22 cellular contexts compared by ENCODE assay signal in genomic region chr6:110042670-110043296, GRCh38.
"Had no signal": no experiment of that assay in that cellular context is flagged by ENCODE, and none has a peak within 500 bp of the region (broad histone marks: within the 10 kb centered on the region; RNA-seq: fewer than 3 reads in every experiment).

No MANE protein-coding gene starts in this region.

- H3K27me3 Mint-ChIP-seq: activated CD4-positive, alpha-beta T cell treated with anti-CD3 and anti-CD28 coated beads, Interleukin-2, amount 10 ng/mL, durations not matched to agents 7 days and 5 days; activated T-cell treated with anti-CD3 and anti-CD28 coated beads, Interleukin-2, amount 50 U/mL, for 24 hours; stimulated activated naive CD8-positive, alpha-beta T cell treated with anti-CD3 and anti-CD28 coated beads, Interleukin-15, Interleukin-2, amounts not matched to agents 100 ng/mL and 50 ng/mL, for 24 hours had no signal

- H3K4me1 ChIP-seq: psoas muscle had no signal

- DNase-seq: activated CD4-positive, alpha-beta T cell treated with anti-CD3 and anti-CD28 coated beads, Interleukin-2, amount 10 ng/mL, durations not matched to agents 7 days and 5 days; activated CD4-positive, CD25-positive, alpha-beta regulatory T cell; activated CD8-positive, alpha-beta T cell treated with anti-CD3 and anti-CD28 coated beads, Interleukin-2, amount 10 ng/mL, durations not matched to agents 7 days and 5 days; activated naive CD4-positive, alpha-beta T cell treated with anti-CD3 and anti-CD28 coated beads for 36 hours; activated T-cell treated with anti-CD3 and anti-CD28 coated beads, Interleukin-2, amount 50 U/mL, for 24 hours; body of pancreas; erythroblast; heart left ventricle; kidney; midbrain; psoas muscle; right cardiac atrium; T-helper 9 cell; transverse colon had no signal

- ATAC-seq: activated CD8-positive, alpha-beta T cell treated with anti-CD3 and anti-CD28 coated beads, Interleukin-2, amount 10 ng/mL, durations not matched to agents 7 days and 5 days; body of pancreas; heart left ventricle; left lobe of liver; psoas muscle; right cardiac atrium had no signal

- H3K36me3 ChIP-seq: heart left ventricle, transverse colon had no signal

- H3K27me3 ChIP-seq: body of pancreas, heart left ventricle, transverse colon had no signal

- H3K27ac ChIP-seq: body of pancreas, heart left ventricle, psoas muscle, skin epidermis, transverse colon had no signal

- H3K9me3 Mint-ChIP-seq: activated CD4-positive, alpha-beta T cell treated with anti-CD3 and anti-CD28 coated beads, Interleukin-2, amount 10 ng/mL, durations not matched to agents 7 days and 5 days; activated naive CD4-positive, alpha-beta T cell treated with anti-CD3 and anti-CD28 coated beads for 36 hours; activated T-cell treated with anti-CD3 and anti-CD28 coated beads, Interleukin-2, amount 50 U/mL, for 24 hours; activated T-helper 2 cell treated with anti-CD3 and anti-CD28 coated beads, Interferon-gamma antibody, Interleukin-2, Interleukin-4, amounts not matched to agents 10 μg/mL and 5 μg/mL and 100 μg/mL, durations not matched to agents 14 hours and 24 hours and 36 hours; stimulated activated naive CD8-positive, alpha-beta T cell treated with anti-CD3 and anti-CD28 coated beads, Interleukin-15, Interleukin-2, amounts not matched to agents 100 ng/mL and 50 ng/mL, for 24 hours had no signal

- H3K9me3 ChIP-seq: body of pancreas, transverse colon had no signal

- H3K4me3 Mint-ChIP-seq: activated CD4-positive, alpha-beta T cell treated with anti-CD3 and anti-CD28 coated beads, Interleukin-2, amount 10 ng/mL, durations not matched to agents 7 days and 5 days; activated CD8-positive, alpha-beta T cell treated with anti-CD3 and anti-CD28 coated beads, Interleukin-2, amount 10 ng/mL, durations not matched to agents 7 days and 5 days; activated naive CD4-positive, alpha-beta T cell treated with anti-CD3 and anti-CD28 coated beads for 36 hours; activated T-cell treated with anti-CD3 and anti-CD28 coated beads, Interleukin-2, amount 50 U/mL, for 24 hours; nephron; stimulated activated naive CD8-positive, alpha-beta T cell treated with anti-CD3 and anti-CD28 coated beads, Interleukin-15, Interleukin-2, amounts not matched to agents 100 ng/mL and 50 ng/mL, for 24 hours had no signal

- H3K4me3 ChIP-seq: body of pancreas, heart left ventricle, psoas muscle, skin epidermis, transverse colon had no signal

- H3K27ac Mint-ChIP-seq: activated CD4-positive, alpha-beta T cell treated with anti-CD3 and anti-CD28 coated beads, Interleukin-2, amount 10 ng/mL, durations not matched to agents 7 days and 5 days; activated CD8-positive, alpha-beta T cell treated with anti-CD3 and anti-CD28 coated beads, Interleukin-2, amount 10 ng/mL, durations not matched to agents 7 days and 5 days; activated naive CD4-positive, alpha-beta T cell treated with anti-CD3 and anti-CD28 coated beads for 36 hours; activated T-cell treated with anti-CD3 and anti-CD28 coated beads, Interleukin-2, amount 50 U/mL, for 24 hours; activated T-helper 2 cell treated with anti-CD3 and anti-CD28 coated beads, Interferon-gamma antibody, Interleukin-2, Interleukin-4, amounts not matched to agents 10 μg/mL and 5 μg/mL and 100 μg/mL, durations not matched to agents 14 hours and 24 hours and 36 hours; nephron had no signal

- FAIRE-seq: colon, endometrium, frontal cortex, kidney had no signal
